Comparison of ENCODE assay signal across 9 cellular contexts in the genomic region with DNA sequence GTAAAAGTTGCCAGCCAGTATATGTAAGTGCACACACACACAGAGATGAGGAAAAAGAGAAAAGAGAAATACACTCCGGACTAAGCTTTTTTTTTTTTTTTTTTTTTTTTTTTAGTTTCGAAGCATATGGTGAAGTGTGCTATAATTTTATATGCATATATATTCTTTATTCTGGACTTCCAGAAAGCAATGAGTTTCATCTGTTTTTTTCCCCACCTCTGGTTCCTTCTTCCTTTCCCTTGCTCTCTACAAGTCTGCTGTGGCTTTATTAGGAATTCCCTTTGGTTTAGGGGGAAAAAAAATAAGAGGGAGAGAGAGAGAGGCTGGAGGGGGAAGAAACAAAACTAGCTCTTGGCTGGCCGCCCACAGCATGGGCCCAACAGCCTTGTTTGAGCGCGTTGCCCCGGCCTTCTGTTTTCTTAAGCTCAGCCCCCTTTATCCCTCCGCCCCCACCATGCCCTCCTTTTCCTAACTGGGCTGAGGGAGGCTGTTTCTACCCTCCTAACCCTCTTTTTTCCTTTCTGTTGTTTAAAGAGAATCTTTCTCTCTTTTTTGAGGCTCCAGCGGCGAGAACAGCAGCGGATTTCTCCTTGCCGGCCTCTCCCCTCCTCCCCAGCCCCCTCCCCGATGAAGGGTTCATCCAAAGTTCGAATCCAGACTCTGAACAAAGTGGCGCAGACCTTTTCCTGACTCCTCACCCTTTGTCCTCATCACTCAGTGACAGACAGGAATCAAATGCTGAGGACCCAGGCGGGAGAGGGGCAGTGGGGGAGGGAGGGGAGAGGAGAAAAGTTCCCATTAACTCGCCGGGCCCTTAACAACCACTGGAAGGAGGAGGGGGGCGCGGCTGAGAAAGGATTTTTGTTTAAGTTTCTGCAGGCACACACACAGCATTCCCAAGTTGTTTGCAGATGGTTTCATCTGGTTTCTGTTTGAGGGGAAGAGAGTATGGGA. TPM values are rescaled to one million over a fixed set of nuclear protein-coding genes. Genes with fewer than 3 reads are reported as not detected.
DNase-seq lines count a peak whose midpoint lies in the region; ATAC-seq and TF ChIP-seq lines count a peak whose summit lies in the region.
"Had no signal": no experiment of that assay in that cellular context is flagged by ENCODE, and none has a peak within 500 bp of the region (broad histone marks: within the 10 kb centered on the region; RNA-seq: fewer than 3 reads in every experiment).

No MANE protein-coding gene starts in this region.

- H3K36me3 Mint-ChIP-seq in activated CD8-positive, alpha-beta T cell treated with anti-CD3 and anti-CD28 coated beads for 36 hours (ENCODE audit: low read depth), result no peaks in the 10 kb centered on the region

- H3K4me1 Mint-ChIP-seq in activated CD8-positive, alpha-beta T cell treated with anti-CD3 and anti-CD28 coated beads for 36 hours (ENCODE audit: low read depth), result no peaks in the 10 kb centered on the region

- peaks cover 1% of the 10 kb centered on the region for H3K27me3 Mint-ChIP-seq in activated CD8-positive, alpha-beta T cell treated with anti-CD3 and anti-CD28 coated beads for 36 hours

- H3K27ac ChIP-seq in coronary artery (peak overlapping the region; percentile 70 to 83), upper lobe of right lung (peak overlapping the region; percentile 59)
- H3K27ac ChIP-seq: 22Rv1 had no signal

- CTCF ChIA-PET in activated CD8-positive, alpha-beta T cell treated with anti-CD3 and anti-CD28 coated beads for 36 hours (lab: Charles Lee), result no interaction called here

- no peak overlapping the region for H3K27ac Mint-ChIP-seq in activated CD8-positive, alpha-beta T cell treated with anti-CD3 and anti-CD28 coated beads for 36 hours

- peak; percentile 56 for ATAC-seq in upper lobe of right lung
- ATAC-seq in activated CD8-positive, alpha-beta T cell treated with anti-CD3 and anti-CD28 coated beads for 36 hours, result no peak

- intact Hi-C loops in upper lobe of right lung (cut with DNase I), result no loop called here
- intact Hi-C loops in activated CD8-positive, alpha-beta T cell treated with anti-CD3 and anti-CD28 coated beads for 36 hours (cut with micrococcal nuclease), result no loop called here

- TF ChIP-seq CTCF in coronary artery (IDR thresholded peaks at IDR 0.05) (no peak), upper lobe of right lung (IDR thresholded peaks at IDR 0.05) (no peak)
- no peak for TF ChIP-seq CTCF in activated CD8-positive, alpha-beta T cell treated with anti-CD3 and anti-CD28 coated beads for 36 hours (IDR thresholded peaks at IDR 0.05)

- peaks cover 12% of the 10 kb centered on the region for H3K36me3 ChIP-seq in upper lobe of right lung

- no peak overlapping the region for H3K4me3 Mint-ChIP-seq in activated CD8-positive, alpha-beta T cell treated with anti-CD3 and anti-CD28 coated beads for 36 hours

- H3K4me3 ChIP-seq in coronary artery, result peak overlapping the region; percentile 63
- H3K4me3 ChIP-seq in upper lobe of right lung, result peak overlapping the region; percentile 11

- DNase-seq in NCI-H1417 (lab: John Stamatoyannopoulos, UW), result peak; percentile 11 to 56 (median 23)
- no peak for DNase-seq in NCI-H1417 treated with DMSO at 0.1 percent for 48 hours (lab: John Stamatoyannopoulos, UW)
- peak; percentile 84 for DNase-seq in coronary artery (ENCODE audit: low spot score)
- peak; percentile 74 for DNase-seq in medulla oblongata (ENCODE audit: extremely low spot score)
- peak; percentile 72 for DNase-seq in upper lobe of right lung
- no peak for DNase-seq in activated CD8-positive, alpha-beta T cell treated with anti-CD3 and anti-CD28 coated beads for 36 hours
- no peak for DNase-seq in SKM-1 treated with dmso at 0.1 percent for 144 hours (lab: John Stamatoyannopoulos, UW; ENCODE audit: unreplicated experiment)
- DNase-seq in NOMO-1 treated with DMSO at 0.1 percent for 48 hours (lab: John Stamatoyannopoulos, UW; ENCODE audit: unreplicated experiment), result no peak

- POLR2A ChIA-PET in activated CD8-positive, alpha-beta T cell treated with anti-CD3 and anti-CD28 coated beads for 36 hours (lab: Charles Lee), result no interaction called here

- H3K27me3 ChIP-seq in upper lobe of right lung, result no peaks in the 10 kb centered on the region

- H3K4me1 ChIP-seq in upper lobe of right lung, result peaks cover 23% of the 10 kb centered on the region

- H3K9me3 ChIP-seq in upper lobe of right lung, result no peaks in the 10 kb centered on the region

- no peaks in the 10 kb centered on the region for H3K9me3 Mint-ChIP-seq in activated CD8-positive, alpha-beta T cell treated with anti-CD3 and anti-CD28 coated beads for 36 hours

RNA-seq across cellular contexts. Expression of gene PBX1, which starts 29.7 kb away (rescaled TPM):
- total RNA-seq in upper lobe of right lung, result 56.7 TPM
- total RNA-seq in activated CD8-positive, alpha-beta T cell treated with anti-CD3 and anti-CD28 coated beads for 36 hours, result not detected

Comparison
In these comparisons a context has a peak if more than half of its experiments do, and no peak if none do; other contexts are left out.
1. DNase-seq: peak in NCI-H1417 (3 of 3), coronary artery (single experiment), medulla oblongata (single experiment) and upper lobe of right lung (single experiment); none in NCI-H1417 treated with DMSO at 0.1 percent for 48 hours (single experiment), activated CD8-positive, alpha-beta T cell treated with anti-CD3 and anti-CD28 coated beads for 36 hours (single experiment), SKM-1 treated with dmso at 0.1 percent for 144 hours (single experiment) and NOMO-1 treated with DMSO at 0.1 percent for 48 hours (single experiment).
2. RNA of gene PBX1, which starts 29.7 kb away (total RNA-seq): 56.7 TPM in upper lobe of right lung (single experiment); not detected in activated CD8-positive, alpha-beta T cell treated with anti-CD3 and anti-CD28 coated beads for 36 hours; every median in the first group is over 10 times any median in the second.